ENCODE assay signal across 25 cellular contexts in genomic region chr19:14411161-14411560, GRCh38. TPM values are rescaled to one million over a fixed set of nuclear protein-coding genes. Genes with fewer than 3 reads are reported as not detected.
A peak's percentile ranks its signal among the peaks of the same experiment; 100 is the strongest.
DNase-seq lines count a peak whose midpoint lies in the region; ATAC-seq, FAIRE-seq and TF ChIP-seq lines count a peak whose summit lies in the region.
"Had no signal": no experiment of that assay in that cellular context is flagged by ENCODE, and none has a peak within 500 bp of the region (broad histone marks: within the 10 kb centered on the region; RNA-seq: fewer than 3 reads in every experiment).

No MANE protein-coding gene starts in this region.

- peak; percentile 36; the same call in 1 of the 2 replicates for TF ChIP-seq POLR2A in GM12878 (IDR thresholded peaks at IDR 0.05; ENCODE audit: low read depth, low read length)

- H3K9me3 ChIP-seq in NT2/D1 (ENCODE audit: insufficient read depth, low read length) (no peaks in the 10 kb centered on the region), GM12878 (replicated peaks; ENCODE audit: control insufficient read depth, insufficient read depth, low read length) (no peaks in the 10 kb centered on the region)
- H3K9me3 ChIP-seq: prostate gland had no signal

- intact Hi-C loops in GM12878 (cut with micrococcal nuclease; ENCODE audit: unreplicated experiment), result no loop called here

- peaks cover 90% of the 10 kb centered on the region for H3K36me3 ChIP-seq in NT2/D1 (ENCODE audit: insufficient read depth, insufficient read length, low read length)
- peaks cover 36 to 69% of the 10 kb centered on the region in 2 experiments for H3K36me3 ChIP-seq in GM12878 (ENCODE audit: control insufficient read depth in 2 of 2, insufficient read depth in 2 of 2, low read length in 1 of 2)

- CTCF ChIA-PET in activated CD8-positive, alpha-beta memory T cell treated with anti-CD3 and anti-CD28 coated beads, Interleukin-2, amount 10 ng/mL, durations not matched to agents 7 days and 5 days (lab: Charles Lee), result interaction anchor here (0.6 to 14.1 kb wide), 3 partner anchors 50 to 77 kb away, joined by 4 to 211 read pairs (median 14); no protein-coding TSS in a partner anchor
- CTCF ChIA-PET in GM12878 (lab: Yijun Ruan, JAX), result no interaction called here

- no peak overlapping the region for H3K4me3 ChIP-seq in NT2/D1 (ENCODE audit: insufficient read length, low read depth)
- H3K4me3 ChIP-seq in GM12878, result no peak overlapping the region
- H3K4me3 ChIP-seq: cardiac muscle cell, prostate gland had no signal

- H3K9ac ChIP-seq in NT2/D1 (ENCODE audit: insufficient read length, low read depth) (peak overlapping the region; percentile 21), GM12878 (ENCODE audit: control insufficient read depth, insufficient read depth, low read length) (no peak overlapping the region)

- no peak for FAIRE-seq in GM12878 (lab: Jason Lieb, UNC)
- FAIRE-seq: frontal cortex, GM12892, HepG2, urothelium cell line had no signal

- SMC1A ChIA-PET in GM12878 (lab: Charles Lee; ENCODE audit: uncharacterized antibody, unreplicated experiment), result no interaction called here

- no peak overlapping the region for H3K4me3 Mint-ChIP-seq in activated CD8-positive, alpha-beta memory T cell treated with anti-CD3 and anti-CD28 coated beads, Interleukin-2, amount 10 ng/mL, durations not matched to agents 7 days and 5 days

- H3K79me2 ChIP-seq in GM12878 (ENCODE audit: control insufficient read depth, insufficient read depth, low read length), result peaks cover 43% of the 10 kb centered on the region

- TF ChIP-seq CTCF in GM12878 (IDR thresholded peaks at IDR 0.05 in 2 of 3, conservative IDR thresholded peaks at IDR 0.05 in 1 of 3; ENCODE audit: control insufficient read depth in 2 of 3, extremely low read depth in 1 of 3, insufficient read depth in 1 of 3, low read depth in 3 of 3, low read length in 3 of 3), result no peak

- H2AFZ ChIP-seq in GM12878 (ENCODE audit: control insufficient read depth, low read depth, low read length), result no peak overlapping the region

- WGBS in GM12878 (ENCODE audit: insufficient coverage, insufficient replicate concordance, low lambda C conversion rate, missing lambda C conversion rate), result 30% methylated on average over 12 of the region's 12 CpGs

- H3K27me3 ChIP-seq in NT2/D1 (ENCODE audit: insufficient read depth, insufficient read length), result no peaks in the 10 kb centered on the region
- no peaks in the 10 kb centered on the region for H3K27me3 ChIP-seq in GM12878 (replicated peaks in 1 of 2; ENCODE audit: control insufficient read depth in 2 of 2, insufficient read depth in 2 of 2, low read length in 1 of 2)
- H3K27me3 ChIP-seq: cardiac muscle cell had no signal

- H3K27me3 Mint-ChIP-seq in activated CD8-positive, alpha-beta memory T cell treated with anti-CD3 and anti-CD28 coated beads, Interleukin-2, amount 10 ng/mL, durations not matched to agents 7 days and 5 days, result no peaks in the 10 kb centered on the region

- peaks cover 76% of the 10 kb centered on the region for H3K36me3 Mint-ChIP-seq in activated CD8-positive, alpha-beta memory T cell treated with anti-CD3 and anti-CD28 coated beads, Interleukin-2, amount 10 ng/mL, durations not matched to agents 7 days and 5 days

- RAD21 ChIA-PET in GM12878 (lab: Charles Lee; ENCODE audit: unreplicated experiment), result no interaction called here

- no peak for ATAC-seq in activated CD8-positive, alpha-beta memory T cell treated with anti-CD3 and anti-CD28 coated beads, Interleukin-2, amount 10 ng/mL, durations not matched to agents 7 days and 5 days
- ATAC-seq in GM12878, result no peak
- ATAC-seq: HepG2 had no signal

- H4K20me1 ChIP-seq in GM12878 (ENCODE audit: control insufficient read depth, insufficient read depth), result peaks cover 17% of the 10 kb centered on the region

- DNase-seq in activated CD8-positive, alpha-beta memory T cell treated with anti-CD3 and anti-CD28 coated beads, Interleukin-2, amount 10 ng/mL, durations not matched to agents 7 days and 5 days, result no peak
- no peak for DNase-seq in activated CD8-positive, alpha-beta memory T cell treated with anti-CD3 and anti-CD28 coated beads for 24 hours
- DNase-seq in NT2/D1 (ENCODE audit: low read depth, low spot score), result no peak
- no peak for DNase-seq in GM12878 (ENCODE audit: low read depth, low spot score)
- DNase-seq in retina, result peak; percentile 29
- DNase-seq in COLO668 (lab: John Stamatoyannopoulos, UW; ENCODE audit: unreplicated experiment), result no peak
- DNase-seq in mesenteric fat pad (ENCODE audit: low spot score), result no peak
- no peak for DNase-seq in SIG-M5 (lab: John Stamatoyannopoulos, UW)
- DNase-seq: activated CD4-positive, alpha-beta T cell treated with anti-CD3 and anti-CD28 coated beads for 4 hours; amniotic stem cell; DMS53; HCEC 1CT; mesendoderm; MM.1S; NCI-H2029; stimulated activated CD4-positive, alpha-beta T cell treated with anti-CD3 and anti-CD28 coated beads, Interleukin-2, amount 100 ng/mL, for 48 hours; substantia nigra had no signal

- BruUV-seq in GM12878 (replicated peaks; lab: Mats Ljungman, UMichigan), result no TSS peak

- H3K4me1 Mint-ChIP-seq in activated CD8-positive, alpha-beta memory T cell treated with anti-CD3 and anti-CD28 coated beads, Interleukin-2, amount 10 ng/mL, durations not matched to agents 7 days and 5 days, result peaks cover 75% of the 10 kb centered on the region

- H3K27ac ChIP-seq in GM12878 (ENCODE audit: control insufficient read depth, insufficient read depth), result no peak overlapping the region
- H3K27ac ChIP-seq: C4-2B, cardiac muscle cell, epithelial cell of prostate, prostate gland had no signal

- H3K9me3 Mint-ChIP-seq in activated CD8-positive, alpha-beta memory T cell treated with anti-CD3 and anti-CD28 coated beads, Interleukin-2, amount 10 ng/mL, durations not matched to agents 7 days and 5 days (ENCODE audit: low read depth), result no peaks in the 10 kb centered on the region

- H3K4me2 ChIP-seq in GM12878 (ENCODE audit: control insufficient read depth, insufficient read depth), result no peak overlapping the region

- H3K4me1 ChIP-seq in NT2/D1 (ENCODE audit: insufficient read depth, insufficient read length) (peaks cover 26% of the 10 kb centered on the region), GM12878 (ENCODE audit: control insufficient read depth, insufficient read depth, low read length) (peaks cover 15% of the 10 kb centered on the region)

- H3K27ac Mint-ChIP-seq in activated CD8-positive, alpha-beta memory T cell treated with anti-CD3 and anti-CD28 coated beads, Interleukin-2, amount 10 ng/mL, durations not matched to agents 7 days and 5 days, result peak overlapping the region; percentile 85

- POLR2A ChIA-PET in GM12878 (lab: Charles Lee), result interaction anchor here (1.1 kb wide), 1 partner anchor 55 kb away, joined by 3 read pairs; no protein-coding TSS in a partner anchor

- in situ Hi-C loops in GM12878 (cut with MboI), result no loop called here

- TF ChIP-seq EP300 in GM12878 (IDR thresholded peaks at IDR 0.05; ENCODE audit: borderline replicate concordance in 1 of 2, control insufficient read depth in 1 of 2, low read depth in 2 of 2, low read length in 2 of 2), result no peak

- no peak for TF ChIP-seq RAD21 in GM12878 (IDR thresholded peaks at IDR 0.05; ENCODE audit: insufficient read depth, low read depth, low read length)

RNA-seq across cellular contexts. Expression of gene DDX39A, which starts 8.0 kb away (rescaled TPM):
- total RNA-seq in activated CD8-positive, alpha-beta memory T cell treated with anti-CD3 and anti-CD28 coated beads, Interleukin-2, amount 10 ng/mL, durations not matched to agents 7 days and 5 days, result 100 to 1,000 TPM; 273 to 311 TPM
- 162 and 204 TPM in 2 replicates for total RNA-seq in GM12878 (2013; cell fraction: nucleolus; rRNA removed)
- total RNA-seq in GM12878 (2014; rRNA removed) (248 and 280 TPM in 2 replicates), GM12878 (2014; rRNA removed; fragmentation: Illumina TruSeq; extraction: Trizol) (109 and 116 TPM in 2 replicates), GM12878 (2021) (218 and 236 TPM in 2 replicates), mesenteric fat pad (53.0 TPM)
- polyA plus RNA-seq in GM12878 (2011; ENCODE audit: low read depth), result 90.3 TPM
- polyA plus RNA-seq in GM12878 (2011; rRNA removed) (56.8 and 134 TPM in 2 replicates), GM12878 (2014; fragmentation: Illumina TruSeq; extraction: Trizol) (40.7 and 113 TPM in 2 replicates), GM12878 (2014; fragmentation: Nextera tagmentation; extraction: Ambion mirVana) (100 to 1,000 TPM; 168 to 212 TPM), GM12878 (2014; rRNA removed) (249 and 298 TPM in 2 replicates), GM12878 (2016; fragmentation: Nextera tagmentation; extraction: Ambion mirVana) (100 to 1,000 TPM; 356 to 378 TPM)
- 158 and 220 TPM in 2 replicates for polyA plus RNA-seq in GM12878 (2011; cell fraction: cytosol; rRNA removed)
- 1,234 and 1,343 TPM in 2 replicates for polyA plus RNA-seq in GM12878 (2011; cell fraction: nucleus; rRNA removed)
- polyA plus RNA-seq in GM12878 (2012), result 147 and 173 TPM in 2 replicates
- 84.7 and 109 TPM in 2 replicates for polyA minus RNA-seq in GM12878 (2011; rRNA and poly(A)+ RNA removed)
- polyA minus RNA-seq in GM12878 (2011; cell fraction: cytosol; rRNA and poly(A)+ RNA removed), result 46.0 and 52.9 TPM in 2 replicates
- polyA minus RNA-seq in GM12878 (2011; cell fraction: nucleus; rRNA and poly(A)+ RNA removed), result 125 and 175 TPM in 2 replicates

RNA-seq across cellular contexts. Expression of gene PKN1, which starts 21.9 kb away (rescaled TPM):
- 100 to 1,000 TPM; 224 to 236 TPM for total RNA-seq in activated CD8-positive, alpha-beta memory T cell treated with anti-CD3 and anti-CD28 coated beads, Interleukin-2, amount 10 ng/mL, durations not matched to agents 7 days and 5 days
- 65.2 and 69.3 TPM in 2 replicates for total RNA-seq in GM12878 (2013; cell fraction: nucleolus; rRNA removed)
- total RNA-seq in GM12878 (2014; rRNA removed) (68.0 and 80.0 TPM in 2 replicates), GM12878 (2014; rRNA removed; fragmentation: Illumina TruSeq; extraction: Trizol) (47.8 and 54.2 TPM in 2 replicates), GM12878 (2021) (189 and 202 TPM in 2 replicates), mesenteric fat pad (142 TPM)
- 24.3 TPM for polyA plus RNA-seq in GM12878 (2011; ENCODE audit: low read depth)
- polyA plus RNA-seq in GM12878 (2011; rRNA removed) (26.0 and 49.8 TPM in 2 replicates), GM12878 (2014; fragmentation: Illumina TruSeq; extraction: Trizol) (18.9 and 45.4 TPM in 2 replicates), GM12878 (2014; fragmentation: Nextera tagmentation; extraction: Ambion mirVana) (1 to 10 TPM; 1.0 to 1.4 TPM), GM12878 (2014; rRNA removed) (77.3 and 91.2 TPM in 2 replicates), GM12878 (2016; fragmentation: Nextera tagmentation; extraction: Ambion mirVana) (10 to 100 TPM; 51.3 to 60.1 TPM)
- 60.4 and 77.2 TPM in 2 replicates for polyA plus RNA-seq in GM12878 (2011; cell fraction: cytosol; rRNA removed)
- 89.7 and 112 TPM in 2 replicates for polyA plus RNA-seq in GM12878 (2011; cell fraction: nucleus; rRNA removed)
- 75.7 and 100 TPM in 2 replicates for polyA plus RNA-seq in GM12878 (2012)
- polyA minus RNA-seq in GM12878 (2011; rRNA and poly(A)+ RNA removed), result 59.2 and 121 TPM in 2 replicates
- 51.6 and 70.8 TPM in 2 replicates for polyA minus RNA-seq in GM12878 (2011; cell fraction: cytosol; rRNA and poly(A)+ RNA removed)
- 17.0 and 26.6 TPM in 2 replicates for polyA minus RNA-seq in GM12878 (2011; cell fraction: nucleus; rRNA and poly(A)+ RNA removed)

RNA-seq across cellular contexts. Expression of gene ADGRE5, which starts 29.9 kb away (rescaled TPM):
- total RNA-seq in activated CD8-positive, alpha-beta memory T cell treated with anti-CD3 and anti-CD28 coated beads, Interleukin-2, amount 10 ng/mL, durations not matched to agents 7 days and 5 days, result 100 to 1,000 TPM; 276 to 311 TPM
- 147 and 180 TPM in 2 replicates for total RNA-seq in GM12878 (2013; cell fraction: nucleolus; rRNA removed)
- 75.3 and 81.7 TPM in 2 replicates for total RNA-seq in GM12878 (2014; rRNA removed)
- 20.7 and 23.9 TPM in 2 replicates for total RNA-seq in GM12878 (2014; rRNA removed; fragmentation: Illumina TruSeq; extraction: Trizol)
- 103 and 111 TPM in 2 replicates for total RNA-seq in GM12878 (2021)
- polyA plus RNA-seq in GM12878 (2011; ENCODE audit: low read depth), result 23.2 TPM
- 19.1 and 31.8 TPM in 2 replicates for polyA plus RNA-seq in GM12878 (2011; rRNA removed)
- 42.8 and 43.6 TPM in 2 replicates for polyA plus RNA-seq in GM12878 (2011; cell fraction: cytosol; rRNA removed)
- polyA plus RNA-seq in GM12878 (2011; cell fraction: nucleus; rRNA removed), result 211 and 230 TPM in 2 replicates
- 62.9 and 69.7 TPM in 2 replicates for polyA plus RNA-seq in GM12878 (2012)
- polyA plus RNA-seq in GM12878 (2014; fragmentation: Illumina TruSeq; extraction: Trizol), result 31.0 and 48.2 TPM in 2 replicates
- 1 to 10 TPM; 4.0 to 4.5 TPM for polyA plus RNA-seq in GM12878 (2014; fragmentation: Nextera tagmentation; extraction: Ambion mirVana)
- polyA plus RNA-seq in GM12878 (2014; rRNA removed), result 59.7 and 67.2 TPM in 2 replicates
- 10 to 100 TPM; 66.3 to 71.8 TPM for polyA plus RNA-seq in GM12878 (2016; fragmentation: Nextera tagmentation; extraction: Ambion mirVana)
- 58.1 and 96.5 TPM in 2 replicates for polyA minus RNA-seq in GM12878 (2011; rRNA and poly(A)+ RNA removed)
- 35.2 and 47.0 TPM in 2 replicates for polyA minus RNA-seq in GM12878 (2011; cell fraction: cytosol; rRNA and poly(A)+ RNA removed)
- polyA minus RNA-seq in GM12878 (2011; cell fraction: nucleus; rRNA and poly(A)+ RNA removed), result 50.1 and 74.1 TPM in 2 replicates
- total RNA-seq in mesenteric fat pad, result 127 TPM
